In the genomic region with DNA sequence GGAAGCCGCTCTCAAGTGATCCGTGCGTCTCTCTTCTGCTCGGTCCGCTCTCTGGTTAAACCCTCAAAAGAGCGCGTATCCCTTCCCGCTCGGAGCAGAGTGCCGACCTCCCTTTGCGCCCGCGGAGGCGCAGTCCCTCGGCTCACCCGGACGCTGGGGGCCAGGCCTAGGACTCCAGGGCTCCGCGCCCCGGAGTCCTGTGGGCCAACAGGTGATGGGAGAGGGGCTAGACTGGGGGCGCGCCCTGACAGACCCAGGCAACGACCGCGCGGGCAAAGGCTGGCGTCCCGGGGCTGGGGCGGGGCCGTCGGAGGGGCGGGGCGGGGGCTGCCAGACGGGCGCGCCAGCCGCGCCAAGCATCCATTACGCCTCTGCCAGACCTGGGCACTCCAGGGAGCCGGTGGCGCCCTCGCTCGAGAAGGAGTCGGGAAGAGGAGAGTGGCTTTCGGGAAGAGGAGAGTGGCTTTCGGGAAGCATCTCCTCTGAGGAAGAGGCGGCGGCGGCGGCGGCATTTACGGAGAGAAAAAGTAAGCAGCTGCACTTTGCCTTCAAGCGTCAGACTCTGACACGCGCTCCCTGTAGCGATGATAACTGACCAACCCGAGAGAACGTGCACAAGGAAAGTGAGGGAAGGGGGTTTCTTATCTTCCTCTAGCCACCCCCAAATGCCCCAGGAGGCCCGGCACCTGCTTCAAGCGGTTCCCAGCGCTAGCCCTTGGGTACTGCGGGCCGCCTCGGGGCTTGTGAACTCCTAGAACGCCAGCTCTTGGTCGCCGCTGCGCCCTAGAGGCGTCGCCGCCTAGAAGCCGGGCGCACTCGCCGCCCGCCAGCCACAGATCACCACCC, we compare ENCODE assay signal across 8 cellular contexts. TPM values are rescaled to one million over a fixed set of nuclear protein-coding genes. Genes with fewer than 3 reads are reported as not detected.
DNase-seq lines count a peak whose midpoint lies in the region; ATAC-seq, FAIRE-seq and TF ChIP-seq lines count a peak whose summit lies in the region.

No MANE protein-coding gene starts in this region.

- DNase-seq in activated CD8-positive, alpha-beta memory T cell treated with anti-CD3 and anti-CD28 coated beads for 24 hours = peak; percentile 56
- no peak for DNase-seq in activated CD8-positive, alpha-beta memory T cell treated with anti-CD3 and anti-CD28 coated beads, Interleukin-2, amount 50 U/mL, for 4 hours
- DNase-seq in NCI-H748 treated with DMSO at 0.1 percent for 48 hours (lab: John Stamatoyannopoulos, UW) = peak; percentile 82
- peak; percentile 53 for DNase-seq in endothelial cell (ENCODE audit: low spot score)
- peak; percentile 80 for DNase-seq in myocyte (ENCODE audit: low read depth)
- DNase-seq in HTR-8/SVneo (ENCODE audit: insufficient read length, low spot score) = no peak
- DNase-seq in NCI-H226 = no peak

- peak overlapping the region; percentile 92 for H3K4me3 Mint-ChIP-seq in endothelial cell (ENCODE audit: unreplicated experiment)

- ATAC-seq in GM18520 (IDR thresholded peaks at IDR 0.05; ENCODE audit: unreplicated experiment) = no peak

- peaks cover 29% of the 10 kb centered on the region for H3K4me1 Mint-ChIP-seq in endothelial cell (ENCODE audit: unreplicated experiment)

- H3K27ac Mint-ChIP-seq in endothelial cell (ENCODE audit: unreplicated experiment) = peak overlapping the region; percentile 13

- H3K9me3 Mint-ChIP-seq in endothelial cell (ENCODE audit: unreplicated experiment) = no peaks in the 10 kb centered on the region

- no peak for FAIRE-seq in HTR-8/SVneo (lab: Jason Lieb, UNC)

- peaks cover 12% of the 10 kb centered on the region for H3K27me3 Mint-ChIP-seq in endothelial cell (ENCODE audit: unreplicated experiment)

- no peak for TF ChIP-seq CTCF in endothelial cell (IDR thresholded peaks at IDR 0.05; ENCODE audit: unreplicated experiment)

- no peaks in the 10 kb centered on the region for H3K36me3 Mint-ChIP-seq in endothelial cell (ENCODE audit: low read depth, unreplicated experiment)

RNA-seq across cellular contexts. Expression of a gene that starts 2.6 kb away (rescaled TPM):
- 12.1 TPM for total RNA-seq in endothelial cell (ENCODE audit: unreplicated experiment)
- 8.7 and 8.9 TPM in 2 replicates for total RNA-seq in myocyte
- 0.54 TPM for polyA plus RNA-seq in myocyte (2012)

Comparison
In these comparisons a context has a peak if more than half of its experiments do, and no peak if none do; other contexts are left out.
1. DNase-seq: peak in activated CD8-positive, alpha-beta memory T cell treated with anti-CD3 and anti-CD28 coated beads for 24 hours (single experiment), NCI-H748 treated with DMSO at 0.1 percent for 48 hours (single experiment), endothelial cell (single experiment) and myocyte (single experiment); none in activated CD8-positive, alpha-beta memory T cell treated with anti-CD3 and anti-CD28 coated beads, Interleukin-2, amount 50 U/mL, for 4 hours (single experiment), HTR-8/SVneo (single experiment) and NCI-H226 (single experiment).